8 cellular contexts compared by ENCODE assay signal in the genomic region with DNA sequence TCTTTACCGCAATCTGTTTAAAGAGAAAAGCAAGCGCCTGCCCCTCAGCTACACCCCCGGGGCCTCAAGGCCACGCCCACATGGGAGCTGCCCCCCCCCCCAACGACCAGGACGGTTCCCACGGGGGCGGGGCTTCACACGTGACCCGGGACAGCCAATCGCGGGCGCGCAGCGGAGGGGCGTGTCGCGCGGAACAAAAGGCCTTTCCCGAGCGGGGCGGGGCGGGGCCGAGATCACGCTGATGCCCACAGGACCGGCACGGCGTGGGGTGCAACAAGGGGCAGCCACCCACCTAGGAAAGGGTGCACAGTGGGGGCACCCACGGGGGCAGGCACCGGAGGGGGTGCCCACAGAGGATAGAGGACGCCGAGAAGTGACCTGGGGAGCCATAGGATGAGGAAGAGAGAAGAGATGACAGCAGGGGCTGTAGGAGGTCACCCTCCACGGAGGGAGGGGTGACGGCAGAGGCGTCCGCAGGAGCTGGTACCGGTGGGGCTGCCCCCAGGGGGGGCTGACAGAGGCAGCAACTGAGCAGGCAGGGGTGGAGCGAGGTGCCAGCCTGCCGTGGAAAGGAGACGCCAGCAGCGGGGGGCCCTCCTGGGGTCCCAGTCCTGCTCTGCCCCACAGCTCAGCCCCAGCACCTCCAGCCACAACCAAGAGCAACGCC. TPM values are rescaled to one million over a fixed set of nuclear protein-coding genes. Genes with fewer than 3 reads are reported as not detected.
DNase-seq lines count a peak whose midpoint lies in the region.

No MANE protein-coding gene starts in this region.

- H3K27ac Mint-ChIP-seq in activated naive CD4-positive, alpha-beta T cell treated with anti-CD3 and anti-CD28 coated beads, Interleukin-2, amount 10 ng/mL, durations not matched to agents 7 days and 5 days: peak overlapping the region; percentile 65

- in situ Hi-C loops in SK-MEL-5 (cut with HindIII; ENCODE audit: low pct_unique_long_range_greater_than_20kb, low sequenced_read_pairs): no loop called here

- peak overlapping the region in 3 of 5 donors; percentile 30 to 69 (median 46) for H3K9ac ChIP-seq in subcutaneous abdominal adipose tissue (ENCODE audit: low read length in 5 of 5)

- H3K27ac ChIP-seq in subcutaneous abdominal adipose tissue (ENCODE audit: low read depth, low read length): peak overlapping the region; percentile 70

- H3K36me3 ChIP-seq in MG63: no peaks in the 10 kb centered on the region
- peaks cover 0 to 38% (median 21%) of the 10 kb centered on the region in 5 donors for H3K36me3 ChIP-seq in subcutaneous abdominal adipose tissue (ENCODE audit: control insufficient read depth in 5 of 5, insufficient read depth in 5 of 5, low read length in 5 of 5)

- no peaks in the 10 kb centered on the region for H3K27me3 ChIP-seq in MG63
- peaks cover 0 to 3% (median 0%) of the 10 kb centered on the region in 5 donors for H3K27me3 ChIP-seq in subcutaneous abdominal adipose tissue (ENCODE audit: control insufficient read depth in 5 of 5, insufficient read depth in 4 of 5, low read length in 5 of 5)

- H3K9me3 Mint-ChIP-seq in activated naive CD4-positive, alpha-beta T cell treated with anti-CD3 and anti-CD28 coated beads, Interleukin-2, amount 10 ng/mL, durations not matched to agents 7 days and 5 days: no peaks in the 10 kb centered on the region

- H3K36me3 Mint-ChIP-seq in activated naive CD4-positive, alpha-beta T cell treated with anti-CD3 and anti-CD28 coated beads, Interleukin-2, amount 10 ng/mL, durations not matched to agents 7 days and 5 days: peaks cover 15% of the 10 kb centered on the region

- CTCF ChIA-PET in activated naive CD4-positive, alpha-beta T cell treated with anti-CD3 and anti-CD28 coated beads, Interleukin-2, amount 10 ng/mL, durations not matched to agents 7 days and 5 days (lab: Charles Lee): interaction anchor here (0.6 kb wide), 1 partner anchor 762 kb away, joined by 3 read pairs; no protein-coding TSS in a partner anchor

- peaks cover 3 to 22% (median 17%) of the 10 kb centered on the region in 5 donors for H3K4me1 ChIP-seq in subcutaneous abdominal adipose tissue (ENCODE audit: control insufficient read depth in 5 of 5, insufficient read depth in 5 of 5, low read length in 5 of 5)

- DNase-seq in DMS79 (lab: John Stamatoyannopoulos, UW) (peak; percentile 50), H4 (ENCODE audit: low spot score) (peak; percentile 77), MG63 (peak; percentile 89), SK-MEL-5 (ENCODE audit: low read depth, low spot score) (peak; percentile 85), germinal center (ENCODE audit: low spot score) (peak; percentile 96), nucleus accumbens (lab: John Stamatoyannopoulos, UW) (peak; percentile 44 to 99 (median 92))
- peak; percentile 96 for DNase-seq in activated naive CD4-positive, alpha-beta T cell treated with anti-CD3 and anti-CD28 coated beads, Interleukin-2, amount 10 ng/mL, durations not matched to agents 7 days and 5 days

- H3K9me3 ChIP-seq in MG63: no peaks in the 10 kb centered on the region
- no peaks in the 10 kb centered on the region for H3K9me3 ChIP-seq in subcutaneous abdominal adipose tissue (ENCODE audit: control insufficient read depth in 5 of 5, low read length in 5 of 5)

- peaks cover 26% of the 10 kb centered on the region for H3K4me1 Mint-ChIP-seq in activated naive CD4-positive, alpha-beta T cell treated with anti-CD3 and anti-CD28 coated beads, Interleukin-2, amount 10 ng/mL, durations not matched to agents 7 days and 5 days

- H3K4me3 Mint-ChIP-seq in activated naive CD4-positive, alpha-beta T cell treated with anti-CD3 and anti-CD28 coated beads, Interleukin-2, amount 10 ng/mL, durations not matched to agents 7 days and 5 days: peak overlapping the region; percentile 64

- no peaks in the 10 kb centered on the region for H3K27me3 Mint-ChIP-seq in activated naive CD4-positive, alpha-beta T cell treated with anti-CD3 and anti-CD28 coated beads, Interleukin-2, amount 10 ng/mL, durations not matched to agents 7 days and 5 days

- H3K4me3 ChIP-seq in MG63 (peak overlapping the region; percentile 53), subcutaneous abdominal adipose tissue (ENCODE audit: low read depth in 1 of 5, low read length in 5 of 5) (peak overlapping the region in 4 of 5 donors; percentile 60 to 69 (median 66))

RNA-seq across cellular contexts. Expression of a gene that starts 6.2 kb away (rescaled TPM):
- 12.4 and 14.4 TPM in 2 replicates for total RNA-seq in H4 (2014; rRNA removed; shearing (Covaris generic))
- 10.5 and 16.2 TPM in 2 replicates for total RNA-seq in MG63 (2014; rRNA removed; shearing (Covaris generic); ENCODE audit: low replicate concordance)
- 7.8 and 8.0 TPM in 2 replicates for total RNA-seq in SK-MEL-5 (2014; rRNA removed; shearing (Covaris generic))
- 27.1 and 36.9 TPM in 2 replicates for polyA plus RNA-seq in SK-MEL-5 (2015; cell fraction: cytosol; rRNA removed)
- 59.6 and 62.9 TPM in 2 replicates for polyA plus RNA-seq in SK-MEL-5 (2015; cell fraction: nucleus; rRNA removed)

RNA-seq across cellular contexts. Expression of a gene that starts 12.2 kb away (rescaled TPM):
- 24.8 and 40.7 TPM in 2 replicates for total RNA-seq in H4 (2014; rRNA removed; shearing (Covaris generic))
- total RNA-seq in MG63 (2014; rRNA removed; shearing (Covaris generic); ENCODE audit: low replicate concordance): 28.1 and 52.9 TPM in 2 replicates
- total RNA-seq in SK-MEL-5 (2014; rRNA removed; shearing (Covaris generic)): 15.1 and 18.0 TPM in 2 replicates
- polyA plus RNA-seq in SK-MEL-5 (2015; cell fraction: cytosol; rRNA removed): 16.1 and 21.1 TPM in 2 replicates
- polyA plus RNA-seq in SK-MEL-5 (2015; cell fraction: nucleus; rRNA removed): 18.8 and 24.9 TPM in 2 replicates

RNA-seq across cellular contexts. Expression of a gene that starts 22.6 kb away (rescaled TPM):
- total RNA-seq in H4 (2014; rRNA removed; shearing (Covaris generic)): not detected in 2 replicates
- total RNA-seq in MG63 (2014; rRNA removed; shearing (Covaris generic); ENCODE audit: low replicate concordance): not detected in 2 replicates
- not detected in 2 replicates for total RNA-seq in SK-MEL-5 (2014; rRNA removed; shearing (Covaris generic))
- polyA plus RNA-seq in SK-MEL-5 (2015; cell fraction: cytosol; rRNA removed): not detected in 2 replicates
- not detected in 2 replicates for polyA plus RNA-seq in SK-MEL-5 (2015; cell fraction: nucleus; rRNA removed)

RNA-seq across cellular contexts. Expression of a gene that starts 36.1 kb away (rescaled TPM):
- not detected in 2 replicates for total RNA-seq in H4 (2014; rRNA removed; shearing (Covaris generic))
- total RNA-seq in MG63 (2014; rRNA removed; shearing (Covaris generic); ENCODE audit: low replicate concordance): 2.9 and 5.6 TPM in 2 replicates
- total RNA-seq in SK-MEL-5 (2014; rRNA removed; shearing (Covaris generic)): 0.40 and 1.0 TPM in 2 replicates
- polyA plus RNA-seq in SK-MEL-5 (2015; cell fraction: cytosol; rRNA removed): 0.18 TPM in 1 of 2 replicates, not detected in the other
- polyA plus RNA-seq in SK-MEL-5 (2015; cell fraction: nucleus; rRNA removed): 9.5 and 26.8 TPM in 2 replicates

RNA-seq across cellular contexts. Expression of a gene that starts 56.6 kb away (rescaled TPM):
- 27.9 and 37.1 TPM in 2 replicates for total RNA-seq in H4 (2014; rRNA removed; shearing (Covaris generic))
- total RNA-seq in MG63 (2014; rRNA removed; shearing (Covaris generic); ENCODE audit: low replicate concordance): 40.9 and 52.2 TPM in 2 replicates
- 102 and 110 TPM in 2 replicates for total RNA-seq in SK-MEL-5 (2014; rRNA removed; shearing (Covaris generic))
- 176 and 209 TPM in 2 replicates for polyA plus RNA-seq in SK-MEL-5 (2015; cell fraction: cytosol; rRNA removed)
- polyA plus RNA-seq in SK-MEL-5 (2015; cell fraction: nucleus; rRNA removed): 75.2 and 99.0 TPM in 2 replicates

Comparison
In these comparisons a context has a peak if more than half of its experiments do, and no peak if none do; other contexts are left out.
1. Peak in every context shown above with its lines: DNase-seq, H3K4me3 ChIP-seq and H3K27ac ChIP-seq.